Comparison of ENCODE assay signal across 1 cellular context in genomic region chr6:157173756-157174155, GRCh38.
TF ChIP-seq lines count a peak whose summit lies in the region.

No MANE protein-coding gene starts in this region.

TF ChIP-seq in GM23338, 12 proteins besides CTCF, POLR2A, EP300 and RAD21 (continued from another document):
- TF ChIP-seq ZNF462 (CRISPR knock-in tag; IDR thresholded peaks at IDR 0.05) (no peak), CREB1 (CRISPR knock-in tag; IDR thresholded peaks at IDR 0.05; ENCODE audit: low read depth) (no peak), JUNB (IDR thresholded peaks at IDR 0.05; ENCODE audit: unreplicated experiment) (no peak)
